20 cellular contexts compared by ENCODE assay signal in genomic region chr2:200617089-200618050, GRCh38. TPM values are rescaled to one million over a fixed set of nuclear protein-coding genes. Genes with fewer than 3 reads are reported as not detected.
DNase-seq lines count a peak whose midpoint lies in the region; ATAC-seq, FAIRE-seq and TF ChIP-seq lines count a peak whose summit lies in the region.
"Had no signal": no experiment of that assay in that cellular context is flagged by ENCODE, and none has a peak within 500 bp of the region (broad histone marks: within the 10 kb centered on the region; RNA-seq: fewer than 3 reads in every experiment).

No MANE protein-coding gene starts in this region.

- H3K9ac ChIP-seq in SK-N-MC (ENCODE audit: insufficient read length) = peak overlapping the region; percentile 69

- no peaks in the 10 kb centered on the region for H3K9me3 Mint-ChIP-seq in stimulated activated effector memory CD8-positive, alpha-beta T cell treated with anti-CD3 and anti-CD28 coated beads, Interleukin-12 subunit alpha, Interleukin-12 subunit beta, amount 100 ng/mL, for 72 hours
- H3K9me3 Mint-ChIP-seq: activated CD4-positive, alpha-beta T cell treated with anti-CD3 and anti-CD28 coated beads, Interleukin-2, amount 10 ng/mL, durations not matched to agents 24 days and 14 days; activated naive CD4-positive, alpha-beta T cell treated with anti-CD3 and anti-CD28 coated beads, Interleukin-2, amount 50 U/mL, for 24 hours had no signal

- no peaks in the 10 kb centered on the region for H3K27me3 ChIP-seq in heart left ventricle
- H3K27me3 ChIP-seq: SJSA1 had no signal

- peaks cover 0 to 8% (median 0%) of the 10 kb centered on the region in 12 donors for H3K4me1 ChIP-seq in heart left ventricle

- H3K36me3 ChIP-seq in heart left ventricle = peaks cover 0 to 8% (median 0%) of the 10 kb centered on the region in 9 donors
- H3K36me3 ChIP-seq in SK-N-MC (ENCODE audit: insufficient read depth, low read length) = no peaks in the 10 kb centered on the region
- H3K36me3 ChIP-seq: SJSA1 had no signal

- H3K9me3 ChIP-seq in heart left ventricle = no peaks in the 10 kb centered on the region
- no peaks in the 10 kb centered on the region for H3K9me3 ChIP-seq in SK-N-MC (ENCODE audit: low read depth, low read length)
- H3K9me3 ChIP-seq: SJSA1 had no signal

- TF ChIP-seq CTCF in heart left ventricle (IDR thresholded peaks at IDR 0.05) = no peak

- no peaks in the 10 kb centered on the region for H3K36me3 Mint-ChIP-seq in stimulated activated effector memory CD8-positive, alpha-beta T cell treated with anti-CD3 and anti-CD28 coated beads, Interleukin-12 subunit alpha, Interleukin-12 subunit beta, amount 100 ng/mL, for 72 hours
- H3K36me3 Mint-ChIP-seq: activated naive CD4-positive, alpha-beta T cell treated with anti-CD3 and anti-CD28 coated beads, Interleukin-2, amount 50 U/mL, for 24 hours; CD4-positive, CD25-positive, alpha-beta regulatory T cell had no signal

- H3K4me3 Mint-ChIP-seq in stimulated activated effector memory CD8-positive, alpha-beta T cell treated with anti-CD3 and anti-CD28 coated beads, Interleukin-12 subunit alpha, Interleukin-12 subunit beta, amount 100 ng/mL, for 72 hours = no peak overlapping the region
- H3K4me3 Mint-ChIP-seq: activated CD4-positive, alpha-beta T cell treated with anti-CD3 and anti-CD28 coated beads, Interleukin-2, amount 10 ng/mL, durations not matched to agents 24 days and 14 days; activated naive CD4-positive, alpha-beta T cell treated with anti-CD3 and anti-CD28 coated beads, Interleukin-2, amount 50 U/mL, for 24 hours; CD4-positive, CD25-positive, alpha-beta regulatory T cell had no signal

- DNase-seq in Right ventricle myocardium superior = no peak
- DNase-seq in heart left ventricle = no peak
- no peak for DNase-seq in SK-N-MC (ENCODE audit: low read depth, low spot score)
- DNase-seq in fibroblast of peridontal ligament (ENCODE audit: extremely low read depth) = peak; percentile 49
- no peak for DNase-seq in stimulated activated effector memory CD8-positive, alpha-beta T cell treated with anti-CD3 and anti-CD28 coated beads, Interleukin-12 subunit alpha, Interleukin-12 subunit beta, amount 100 ng/mL, for 72 hours (ENCODE audit: low spot score in 2 of 2)
- no peak for DNase-seq in RCC 7860 (ENCODE audit: low spot score)
- DNase-seq: 8988T; activated CD4-positive, alpha-beta T cell treated with anti-CD3 and anti-CD28 coated beads, Interleukin-2, amount 10 ng/mL, durations not matched to agents 24 days and 14 days; caudate nucleus; CD4-positive, CD25-positive, alpha-beta regulatory T cell; effector CD8-positive, alpha-beta T cell; NCI-H187 treated with DMSO at 0.1 percent for 48 hours; NCI-H446 treated with DMSO at 0.1 percent for 48 hours had no signal

- FAIRE-seq in RCC 7860 (lab: Jason Lieb, UNC) = no peak
- FAIRE-seq: frontal cortex, urothelium cell line had no signal

- intact Hi-C loops in Right ventricle myocardium superior (cut with DNase I) = no loop called here
- intact Hi-C loops in heart left ventricle (cut with DNase I) = no loop called here

- H3K4me3 ChIP-seq in heart left ventricle (no peak overlapping the region), SK-N-MC (peak overlapping the region; percentile 29; the same call in 1 of the 2 replicates)
- H3K4me3 ChIP-seq: SJSA1 had no signal

- H3K27ac ChIP-seq in heart left ventricle = no peak overlapping the region
- H3K27ac ChIP-seq in SK-N-MC = peak overlapping the region; percentile 99
- H3K27ac ChIP-seq: SJSA1 had no signal

- WGBS in heart left ventricle, 4 donors = 51 to 63% (median 58%) methylated on average over 6 of the region's 6 CpGs

- TF ChIP-seq POLR2A in heart left ventricle (IDR thresholded peaks at IDR 0.05) = no peak

- peak overlapping the region; percentile 17 for H3K27ac Mint-ChIP-seq in stimulated activated effector memory CD8-positive, alpha-beta T cell treated with anti-CD3 and anti-CD28 coated beads, Interleukin-12 subunit alpha, Interleukin-12 subunit beta, amount 100 ng/mL, for 72 hours
- H3K27ac Mint-ChIP-seq: activated CD4-positive, alpha-beta T cell treated with anti-CD3 and anti-CD28 coated beads, Interleukin-2, amount 10 ng/mL, durations not matched to agents 24 days and 14 days; activated naive CD4-positive, alpha-beta T cell treated with anti-CD3 and anti-CD28 coated beads, Interleukin-2, amount 50 U/mL, for 24 hours; CD4-positive, CD25-positive, alpha-beta regulatory T cell had no signal

- ATAC-seq in Right ventricle myocardium superior (ENCODE audit: poor library complexity) (peak; percentile 38), heart left ventricle (no peak), HG02678 (IDR thresholded peaks at IDR 0.05; ENCODE audit: unreplicated experiment) (no peak), GM21515 (IDR thresholded peaks at IDR 0.05; ENCODE audit: unreplicated experiment) (no peak)
- ATAC-seq in stimulated activated effector memory CD8-positive, alpha-beta T cell treated with anti-CD3 and anti-CD28 coated beads, Interleukin-12 subunit alpha, Interleukin-12 subunit beta, amount 100 ng/mL, for 72 hours = no peak
- ATAC-seq: left lobe of liver had no signal

- H3K4me1 Mint-ChIP-seq in stimulated activated effector memory CD8-positive, alpha-beta T cell treated with anti-CD3 and anti-CD28 coated beads, Interleukin-12 subunit alpha, Interleukin-12 subunit beta, amount 100 ng/mL, for 72 hours = peaks cover 13% of the 10 kb centered on the region
- H3K4me1 Mint-ChIP-seq: CD4-positive, CD25-positive, alpha-beta regulatory T cell had no signal

RNA-seq across cellular contexts. Expression of gene AOX1, which starts 31.6 kb away (rescaled TPM):
- total RNA-seq in Right ventricle myocardium superior (4.1 TPM), heart left ventricle (10 to 100 TPM in 2 of 9 donors, 1 to 10 TPM in 6, under 1 TPM in 1; 0.76 to 33.4 (median 2.9) TPM)
- polyA plus RNA-seq in heart left ventricle = 1 to 10 TPM; 1.3 to 5.6 TPM
- total RNA-seq: CD4-positive, CD25-positive, alpha-beta regulatory T cell had no signal
- polyA plus RNA-seq: CD4-positive, CD25-positive, alpha-beta regulatory T cell had no signal
